Comparison of ENCODE assay signal across 9 cellular contexts in the genomic region with DNA sequence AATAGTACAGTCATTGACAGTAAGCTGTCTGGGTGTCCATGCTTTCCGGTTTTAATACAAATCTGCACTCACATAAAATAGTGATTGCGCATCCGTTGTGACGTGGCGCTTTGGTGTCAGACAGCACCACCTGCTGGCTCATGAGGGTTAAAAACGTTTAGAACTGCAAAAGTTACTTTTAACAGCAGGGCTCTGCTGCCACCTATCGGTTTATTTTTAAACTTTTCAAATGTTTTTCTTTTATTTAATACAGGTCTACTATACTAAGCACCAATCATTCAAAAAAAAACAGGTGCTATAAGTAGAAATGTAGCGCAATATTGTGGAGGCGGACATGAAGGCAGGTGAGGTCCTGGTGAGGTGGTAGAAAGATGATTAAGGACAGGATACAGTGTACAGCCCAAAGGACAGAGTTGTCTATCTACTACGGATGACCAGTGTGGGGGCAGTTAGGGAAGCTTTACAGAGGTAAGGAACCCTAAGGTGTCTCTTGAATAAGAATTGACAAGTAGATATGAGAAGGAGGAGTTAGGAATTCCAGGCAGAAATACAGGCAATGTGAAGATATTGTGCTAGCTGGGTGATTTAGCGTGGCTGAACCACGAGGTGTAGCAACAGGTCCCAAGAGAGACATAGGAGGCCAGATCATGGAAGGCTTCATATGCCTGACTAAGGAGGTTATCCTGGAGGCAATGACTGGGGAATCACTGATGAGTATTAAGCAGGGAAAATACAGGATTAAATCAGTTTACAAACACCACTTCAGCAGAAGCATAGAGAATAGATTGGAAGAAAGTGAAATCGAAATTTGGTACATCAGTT.
DNase-seq lines count a peak whose midpoint lies in the region; ATAC-seq and TF ChIP-seq lines count a peak whose summit lies in the region.
"Had no signal": no experiment of that assay in that cellular context is flagged by ENCODE, and none has a peak within 500 bp of the region (broad histone marks: within the 10 kb centered on the region; RNA-seq: fewer than 3 reads in every experiment).

No MANE protein-coding gene starts in this region.

- no peaks in the 10 kb centered on the region for H3K9me3 Mint-ChIP-seq in T-cell

- TF ChIP-seq CTCF in GM10266 (IDR thresholded peaks at IDR 0.05; ENCODE audit: control insufficient read depth, insufficient read depth, low read depth, missing control alignments) (peak; percentile 93), adrenal gland (IDR thresholded peaks at IDR 0.05) (peak; percentile 92 to 99 (median 99)), retinal pigment epithelial cell (conservative IDR thresholded peaks at IDR 0.05; ENCODE audit: low read depth, low read length) (peak; percentile 97)

- WGBS in adrenal gland, 4 donors, result 23 to 26% (median 25%) methylated on average over 13 of the region's 13 CpGs

- TF ChIP-seq POLR2A in adrenal gland (IDR thresholded peaks at IDR 0.05), result no peak

- POLR2A ChIA-PET in T-cell (lab: Charles Lee), result interaction anchor here in 1 of 2 donors (0.6 kb wide), 1 partner anchor 1276 kb away, joined by 4 read pairs; no protein-coding TSS in a partner anchor

- no peak overlapping the region for H3K27ac Mint-ChIP-seq in T-cell

- DNase-seq in GM10266 (ENCODE audit: extremely low spot score), result peak; percentile 71
- peak; percentile 92 for DNase-seq in NCI-H146 (lab: John Stamatoyannopoulos, UW)
- DNase-seq in T-cell, result peak; percentile 55 to 83 (median 74)
- peak; percentile 83 to 95 (median 88) for DNase-seq in adrenal gland
- peak; percentile 83 for DNase-seq in left cardiac atrium
- no peak for DNase-seq in retinal pigment epithelial cell (ENCODE audit: low read depth)
- DNase-seq in H7, result no peak

- H3K27me3 ChIP-seq in adrenal gland, result no peaks in the 10 kb centered on the region
- H3K27me3 ChIP-seq in H7 (ENCODE audit: control insufficient read depth, insufficient read depth, low read length), result no peaks in the 10 kb centered on the region

- H3K36me3 Mint-ChIP-seq in T-cell, result no peaks in the 10 kb centered on the region

- peaks cover 0 to 6% (median 5%) of the 10 kb centered on the region in 3 donors for H3K4me1 Mint-ChIP-seq in T-cell

- intact Hi-C loops in adrenal gland (cut with DNase I), result loop anchor here (5.0 kb wide), 2 partner anchors 260 to 715 kb away; no protein-coding TSS in a partner anchor
- intact Hi-C loops in left cardiac atrium (cut with DNase I), result loop anchor here (2.0 to 5.0 kb wide), 3 partner anchors 288 to 716 kb away; no protein-coding TSS in a partner anchor

- ATAC-seq in HG02623 (IDR thresholded peaks at IDR 0.05; ENCODE audit: unreplicated experiment) (peak; percentile 77), T-cell (replicated peaks in 1 of 4) (peak; percentile 83 to 95 (median 87)), left cardiac atrium (peak; percentile 81 to 84)

- H3K4me3 ChIP-seq in adrenal gland (no peak overlapping the region), retinal pigment epithelial cell (ENCODE audit: low read length) (no peak overlapping the region), H7 (ENCODE audit: insufficient read depth, low read depth, low read length) (no peak overlapping the region)
- H3K4me3 ChIP-seq: skin epidermis had no signal

- H3K27ac ChIP-seq in adrenal gland, result no peak overlapping the region
- H3K27ac ChIP-seq: skin epidermis had no signal

- peaks cover 4 to 9% of the 10 kb centered on the region in 2 donors for H3K4me1 ChIP-seq in adrenal gland (replicated peaks in 1 of 2)

- peaks cover 4 to 5% of the 10 kb centered on the region in 2 donors for H3K27me3 Mint-ChIP-seq in T-cell

- CTCF ChIA-PET in T-cell (lab: Charles Lee), result interaction anchor here (0.6 to 4.9 kb wide), 17 partner anchors 59 to 1344 kb away, joined by 3 to 73 read pairs (median 4); a partner anchor contains a TSS

- no peaks in the 10 kb centered on the region for H3K9me3 ChIP-seq in adrenal gland (replicated peaks in 1 of 3)

- H3K36me3 ChIP-seq in adrenal gland (replicated peaks in 1 of 2), result no peaks in the 10 kb centered on the region
- H3K36me3 ChIP-seq in H7 (replicated peaks; ENCODE audit: control insufficient read depth, insufficient read depth, low read length), result no peaks in the 10 kb centered on the region

- H3K4me3 Mint-ChIP-seq in T-cell, result no peak overlapping the region

Comparison
In these comparisons a context has a peak if more than half of its experiments do, and no peak if none do; other contexts are left out.
1. DNase-seq: peak in GM10266 (single experiment), NCI-H146 (single experiment), T-cell (34 of 34), adrenal gland (7 of 7) and left cardiac atrium (single experiment); none in retinal pigment epithelial cell (single experiment) and H7 (single experiment).
2. Peak in every context shown above with its lines, with median percentiles within 50 percentile points of each other: CTCF ChIP-seq and ATAC-seq.